Comparison of ENCODE assay signal across 8 cellular contexts in genomic region chr19:40638327-40638726, GRCh38.
"Had no signal": no experiment of that assay in that cellular context is flagged by ENCODE, and none has a peak within 500 bp of the region (broad histone marks: within the 10 kb centered on the region; RNA-seq: fewer than 3 reads in every experiment).

No MANE protein-coding gene starts in this region.

- H3K4me3 ChIP-seq: GM23338 had no signal

- DNase-seq: H9, HCEC 1CT, HFFc6 had no signal

- H3K9me3 Mint-ChIP-seq: GM23338, H9, HFFc6 had no signal

- H3K27ac ChIP-seq: HL-60 had no signal

- ATAC-seq: GM23338, HepG2 had no signal

- FAIRE-seq: H1, H54, HepG2 had no signal

- H3K4me3 Mint-ChIP-seq: GM23338, H9, HFFc6 had no signal

- H3K27ac Mint-ChIP-seq: GM23338, HFFc6 had no signal
